Comparison of ENCODE assay signal across 1 cellular context in the genomic region with DNA sequence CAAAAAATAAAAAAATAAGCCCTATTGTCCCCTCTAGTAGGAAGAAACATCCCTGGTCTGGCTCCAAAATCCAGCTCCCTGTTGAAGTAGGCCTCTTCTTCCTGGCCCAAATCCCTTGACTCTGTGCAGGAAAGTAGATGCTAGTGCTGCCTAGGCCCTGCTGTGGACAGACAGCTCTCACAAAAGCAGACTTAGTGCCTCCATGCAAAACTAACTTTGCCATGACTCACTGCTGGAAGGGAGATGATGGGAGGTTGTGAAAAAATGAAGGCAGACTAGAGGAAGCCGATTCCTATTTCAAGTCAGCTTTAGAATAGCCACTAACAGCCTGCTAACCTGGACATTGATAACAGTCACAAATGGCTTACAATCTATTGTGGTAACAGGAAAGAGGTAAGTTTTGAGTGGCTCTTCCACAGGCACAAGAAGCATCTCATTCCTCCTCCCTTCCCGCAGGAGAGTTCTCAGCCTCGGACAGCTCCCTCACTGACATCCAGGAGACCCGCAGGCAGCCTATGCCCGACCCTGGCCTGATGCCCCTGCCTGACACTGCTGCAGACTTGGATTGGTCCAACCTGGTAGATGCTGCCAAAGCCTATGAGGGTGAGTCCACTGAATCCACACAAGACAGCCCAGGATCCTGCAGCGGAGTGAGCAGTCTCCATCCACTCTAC.
A peak's percentile ranks its signal among the peaks of the same experiment; 100 is the strongest.
TF ChIP-seq lines count a peak whose summit lies in the region.

No MANE protein-coding gene starts in this region.

TF ChIP-seq in SK-N-SH, 30 proteins besides CTCF, POLR2A, EP300 and RAD21 (continued from another document):
- no peak for TF ChIP-seq TEAD4 (IDR thresholded peaks at IDR 0.05; ENCODE audit: borderline replicate concordance, insufficient read depth)
- TF ChIP-seq, protein P1, sequence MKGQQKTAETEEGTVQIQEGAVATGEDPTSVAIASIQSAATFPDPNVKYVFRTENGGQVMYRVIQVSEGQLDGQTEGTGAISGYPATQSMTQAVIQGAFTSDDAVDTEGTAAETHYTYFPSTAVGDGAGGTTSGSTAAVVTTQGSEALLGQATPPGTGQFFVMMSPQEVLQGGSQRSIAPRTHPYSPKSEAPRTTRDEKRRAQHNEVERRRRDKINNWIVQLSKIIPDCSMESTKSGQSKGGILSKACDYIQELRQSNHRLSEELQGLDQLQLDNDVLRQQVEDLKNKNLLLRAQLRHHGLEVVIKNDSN (IDR thresholded peaks at IDR 0.05; ENCODE audit: borderline replicate concordance, low read depth), result no peak
- no peak for TF ChIP-seq ELF1 (IDR thresholded peaks at IDR 0.05)
- peak; percentile 67; the same call in 1 of the 2 replicates for TF ChIP-seq FOSL2 (IDR thresholded peaks at IDR 0.05; ENCODE audit: borderline replicate concordance, low read depth)
- TF ChIP-seq, protein P2, sequence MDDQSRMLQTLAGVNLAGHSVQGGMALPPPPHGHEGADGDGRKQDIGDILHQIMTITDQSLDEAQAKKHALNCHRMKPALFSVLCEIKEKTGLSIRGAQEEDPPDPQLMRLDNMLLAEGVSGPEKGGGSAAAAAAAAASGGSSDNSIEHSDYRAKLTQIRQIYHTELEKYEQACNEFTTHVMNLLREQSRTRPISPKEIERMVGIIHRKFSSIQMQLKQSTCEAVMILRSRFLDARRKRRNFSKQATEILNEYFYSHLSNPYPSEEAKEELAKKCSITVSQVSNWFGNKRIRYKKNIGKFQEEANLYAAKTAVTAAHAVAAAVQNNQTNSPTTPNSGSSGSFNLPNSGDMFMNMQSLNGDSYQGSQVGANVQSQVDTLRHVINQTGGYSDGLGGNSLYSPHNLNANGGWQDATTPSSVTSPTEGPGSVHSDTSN (IDR thresholded peaks at IDR 0.05), result peak; percentile 15; the same call in 1 of the 2 replicates
